In genomic region chr15:80778964-80779657, GRCh38 we compare ENCODE assay signal across 1 cellular context.
A peak's percentile ranks its signal among the peaks of the same experiment; 100 is the strongest.
TF ChIP-seq lines count a peak whose summit lies in the region.

Gene CEMIP (plus strand): TSS chr15:80779370. CDS start chr15:80873880, 94,510 bp downstream.

TF ChIP-seq in HepG2, 621 proteins besides CTCF, POLR2A, EP300 and RAD21 (continued from another document and continues in another):
- TF ChIP-seq ZNF879 (CRISPR knock-in tag; IDR thresholded peaks at IDR 0.05), result no peak
- TF ChIP-seq ZFP41 (CRISPR knock-in tag; IDR thresholded peaks at IDR 0.05; ENCODE audit: borderline replicate concordance), result no peak
- no peak for TF ChIP-seq SATB2 (CRISPR knock-in tag; IDR thresholded peaks at IDR 0.05)
- TF ChIP-seq MTA1 (CRISPR knock-in tag; IDR thresholded peaks at IDR 0.05; ENCODE audit: borderline replicate concordance), result peak; percentile 68; the same call in 1 of the 2 replicates
- peak; percentile 67 for TF ChIP-seq CSRNP1 (CRISPR knock-in tag; IDR thresholded peaks at IDR 0.05)
- TF ChIP-seq ZNF746 (CRISPR knock-in tag; IDR thresholded peaks at IDR 0.05), result no peak
- TF ChIP-seq AFF4 (CRISPR knock-in tag; IDR thresholded peaks at IDR 0.05), result no peak
- TF ChIP-seq UBTF (CRISPR knock-in tag; IDR thresholded peaks at IDR 0.05), result peak; percentile 56; the same call in 1 of the 2 replicates
- no peak for TF ChIP-seq ZFP36 (IDR thresholded peaks at IDR 0.05; ENCODE audit: borderline replicate concordance, low read depth, low read length, partially characterized antibody)
- TF ChIP-seq ARID4A (CRISPR knock-in tag; IDR thresholded peaks at IDR 0.05; ENCODE audit: borderline replicate concordance), result peak; percentile 42; the same call in 1 of the 2 replicates
- TF ChIP-seq ZFP82 (CRISPR knock-in tag; IDR thresholded peaks at IDR 0.05; ENCODE audit: borderline replicate concordance), result peak; percentile 82
- no peak for TF ChIP-seq NR0B2 (CRISPR knock-in tag; IDR thresholded peaks at IDR 0.05)
- no peak for TF ChIP-seq ZNF33A (CRISPR knock-in tag; IDR thresholded peaks at IDR 0.05; ENCODE audit: borderline replicate concordance)
- 0 out of 2 replicates have a peak, but pooled peaks have one; percentile 43 for TF ChIP-seq BATF2 (CRISPR knock-in tag; IDR thresholded peaks at IDR 0.05)
- no peak for TF ChIP-seq ZNF282 (IDR thresholded peaks at IDR 0.05; ENCODE audit: partially characterized antibody)
- TF ChIP-seq ZNF354B (CRISPR knock-in tag; IDR thresholded peaks at IDR 0.05), result no peak
- no peak for TF ChIP-seq MTA3 (CRISPR knock-in tag; IDR thresholded peaks at IDR 0.05)
- peak; percentile 46 for TF ChIP-seq YY1 (IDR thresholded peaks at IDR 0.05; ENCODE audit: insufficient read depth, insufficient replicate concordance, low read depth, low read length)
- TF ChIP-seq GATAD1 (CRISPR knock-in tag; IDR thresholded peaks at IDR 0.05), result no peak
- peak; percentile 38; the same call in 1 of the 2 replicates for TF ChIP-seq ZBTB38 (CRISPR knock-in tag; IDR thresholded peaks at IDR 0.05)
- TF ChIP-seq ZBTB42 (CRISPR knock-in tag; IDR thresholded peaks at IDR 0.05), result 0 out of 2 replicates have a peak, but pooled peaks have one; percentile 47
- TF ChIP-seq ZNF670 (CRISPR knock-in tag; IDR thresholded peaks at IDR 0.05; ENCODE audit: borderline replicate concordance), result 0 out of 2 replicates have a peak, but pooled peaks have one; percentile 25
- no peak for TF ChIP-seq HOXA9 (CRISPR knock-in tag; IDR thresholded peaks at IDR 0.05; ENCODE audit: borderline replicate concordance)
- no peak for TF ChIP-seq TRIM22 (IDR thresholded peaks at IDR 0.05)
- TF ChIP-seq TFDP1 (CRISPR knock-in tag; IDR thresholded peaks at IDR 0.05; ENCODE audit: borderline replicate concordance), result peak; percentile 62
- peak; percentile 48; the same call in 1 of the 2 replicates for TF ChIP-seq POLR2AphosphoS5 (IDR thresholded peaks at IDR 0.05; ENCODE audit: low read depth, low read length)
- TF ChIP-seq ZSCAN5A (CRISPR knock-in tag; IDR thresholded peaks at IDR 0.05; ENCODE audit: borderline replicate concordance), result peak; percentile 62; the same call in 1 of the 2 replicates
- peak; percentile 38; the same call in 1 of the 2 replicates for TF ChIP-seq RFXAP (CRISPR knock-in tag; IDR thresholded peaks at IDR 0.05; ENCODE audit: borderline replicate concordance)
- TF ChIP-seq SYNCRIP (IDR thresholded peaks at IDR 0.05; ENCODE audit: insufficient read depth, low read depth, low read length), result no peak
- TF ChIP-seq HDAC1 (CRISPR knock-in tag; IDR thresholded peaks at IDR 0.05), result peak; percentile 7; the same call in 1 of the 2 replicates
- no peak for TF ChIP-seq STAT5B (CRISPR knock-in tag; IDR thresholded peaks at IDR 0.05)
- TF ChIP-seq ZNF619 (CRISPR knock-in tag; IDR thresholded peaks at IDR 0.05), result 0 out of 2 replicates have a peak, but pooled peaks have one; percentile 45
- TF ChIP-seq KMT2A (CRISPR knock-in tag; IDR thresholded peaks at IDR 0.05), result no peak
- TF ChIP-seq MXD4 (CRISPR knock-in tag; IDR thresholded peaks at IDR 0.05), result no peak
